ENCODE assay signal across 12 cellular contexts in genomic region chr4:139184129-139184528, GRCh38. TPM values are rescaled to one million over a fixed set of nuclear protein-coding genes. Genes with fewer than 3 reads are reported as not detected.
A peak's percentile ranks its signal among the peaks of the same experiment; 100 is the strongest.
DNase-seq lines count a peak whose midpoint lies in the region; ATAC-seq, FAIRE-seq and TF ChIP-seq lines count a peak whose summit lies in the region.
"Had no signal": no experiment of that assay in that cellular context is flagged by ENCODE, and none has a peak within 500 bp of the region (broad histone marks: within the 10 kb centered on the region; RNA-seq: fewer than 3 reads in every experiment).

No MANE protein-coding gene starts in this region.

- H3K4me1 ChIP-seq in endodermal cell (ENCODE audit: control insufficient read depth, insufficient read depth, low read length): no peaks in the 10 kb centered on the region

- FAIRE-seq in bronchial epithelial cell (lab: Jason Lieb, UNC): no peak

- no peaks in the 10 kb centered on the region for H3K9me3 Mint-ChIP-seq in activated CD8-positive, alpha-beta memory T cell treated with anti-CD3 and anti-CD28 coated beads, Interleukin-2, amount 10 ng/mL, durations not matched to agents 7 days and 5 days (ENCODE audit: low read depth)
- no peaks in the 10 kb centered on the region for H3K9me3 Mint-ChIP-seq in endodermal cell
- H3K9me3 Mint-ChIP-seq: CD4-positive, CD25-positive, alpha-beta regulatory T cell had no signal

- TF ChIP-seq CTCF in LNCAP (IDR thresholded peaks at IDR 0.05) (peak; percentile 17; the same call in 1 of the 2 replicates), bronchial epithelial cell (IDR thresholded peaks at IDR 0.05; ENCODE audit: insufficient read depth, low read length, severe bottlenecking) (no peak), endodermal cell (conservative IDR thresholded peaks at IDR 0.05) (no peak)

- H3K27ac ChIP-seq in endodermal cell (ENCODE audit: low read depth, low read length): no peak overlapping the region

- H3K4me3 ChIP-seq in bronchial epithelial cell (ENCODE audit: low read depth, low read length) (no peak overlapping the region), endodermal cell (ENCODE audit: low read length) (no peak overlapping the region)

- H3K36me3 ChIP-seq in bronchial epithelial cell (ENCODE audit: control insufficient read depth, insufficient read depth, low read length): no peaks in the 10 kb centered on the region
- no peaks in the 10 kb centered on the region for H3K36me3 ChIP-seq in endodermal cell (ENCODE audit: control insufficient read depth, insufficient read depth, low read length)

- CTCF ChIA-PET in activated CD8-positive, alpha-beta memory T cell treated with anti-CD3 and anti-CD28 coated beads, Interleukin-2, amount 10 ng/mL, durations not matched to agents 7 days and 5 days (lab: Charles Lee): interaction anchor here (0.9 kb wide), 1 partner anchor 47 kb away, joined by 3 read pairs; no protein-coding TSS in a partner anchor

- H3K36me3 Mint-ChIP-seq in activated CD8-positive, alpha-beta memory T cell treated with anti-CD3 and anti-CD28 coated beads, Interleukin-2, amount 10 ng/mL, durations not matched to agents 7 days and 5 days: no peaks in the 10 kb centered on the region
- H3K36me3 Mint-ChIP-seq in endodermal cell (ENCODE audit: low read depth): no peaks in the 10 kb centered on the region
- H3K36me3 Mint-ChIP-seq: CD4-positive, CD25-positive, alpha-beta regulatory T cell had no signal

- H3K4me3 Mint-ChIP-seq in activated CD8-positive, alpha-beta memory T cell treated with anti-CD3 and anti-CD28 coated beads, Interleukin-2, amount 10 ng/mL, durations not matched to agents 7 days and 5 days: no peak overlapping the region
- H3K4me3 Mint-ChIP-seq in endodermal cell: no peak overlapping the region
- H3K4me3 Mint-ChIP-seq: CD4-positive, CD25-positive, alpha-beta regulatory T cell had no signal

- H3K9me3 ChIP-seq in endodermal cell (ENCODE audit: control insufficient read depth, low read length): no peaks in the 10 kb centered on the region

- DNase-seq in activated CD8-positive, alpha-beta memory T cell treated with anti-CD3 and anti-CD28 coated beads, Interleukin-2, amount 10 ng/mL, durations not matched to agents 7 days and 5 days: no peak
- no peak for DNase-seq in activated CD8-positive, alpha-beta memory T cell treated with anti-CD3 and anti-CD28 coated beads, Interleukin-2, amount 50 U/mL, for 48 hours
- peak; percentile 54 for DNase-seq in bronchial epithelial cell (ENCODE audit: low read depth)
- DNase-seq in renal cortical epithelial cell (ENCODE audit: low read depth): peak; percentile 53
- no peak for DNase-seq in islet precursor cell
- no peak for DNase-seq in endodermal cell
- DNase-seq: H7, hippocampal formation, NCI-H446 treated with DMSO at 0.1 percent for 48 hours had no signal

- ATAC-seq in activated CD8-positive, alpha-beta memory T cell treated with anti-CD3 and anti-CD28 coated beads, Interleukin-2, amount 10 ng/mL, durations not matched to agents 7 days and 5 days: peak; percentile 53
- ATAC-seq in GM21526 (IDR thresholded peaks at IDR 0.05; ENCODE audit: low FRiP score, unreplicated experiment): no peak

- peaks cover 3% of the 10 kb centered on the region for H3K4me1 Mint-ChIP-seq in activated CD8-positive, alpha-beta memory T cell treated with anti-CD3 and anti-CD28 coated beads, Interleukin-2, amount 10 ng/mL, durations not matched to agents 7 days and 5 days
- peaks cover 6% of the 10 kb centered on the region for H3K4me1 Mint-ChIP-seq in endodermal cell
- H3K4me1 Mint-ChIP-seq: CD4-positive, CD25-positive, alpha-beta regulatory T cell had no signal

- H3K27ac Mint-ChIP-seq in activated CD8-positive, alpha-beta memory T cell treated with anti-CD3 and anti-CD28 coated beads, Interleukin-2, amount 10 ng/mL, durations not matched to agents 7 days and 5 days: no peak overlapping the region
- H3K27ac Mint-ChIP-seq in endodermal cell: no peak overlapping the region
- H3K27ac Mint-ChIP-seq: CD4-positive, CD25-positive, alpha-beta regulatory T cell had no signal

- H3K27me3 Mint-ChIP-seq in activated CD8-positive, alpha-beta memory T cell treated with anti-CD3 and anti-CD28 coated beads, Interleukin-2, amount 10 ng/mL, durations not matched to agents 7 days and 5 days: peaks cover 26% of the 10 kb centered on the region
- no peaks in the 10 kb centered on the region for H3K27me3 Mint-ChIP-seq in endodermal cell (ENCODE audit: insufficient read depth)

- H3K9ac ChIP-seq in endodermal cell (ENCODE audit: extremely low read depth, low read length, poor library complexity, severe bottlenecking): no peak overlapping the region

- H3K27me3 ChIP-seq in bronchial epithelial cell (ENCODE audit: control insufficient read depth, insufficient read depth, low read length): no peaks in the 10 kb centered on the region
- no peaks in the 10 kb centered on the region for H3K27me3 ChIP-seq in endodermal cell (ENCODE audit: control insufficient read depth, insufficient read depth, low read length, poor library complexity, severe bottlenecking)

RNA-seq across cellular contexts. Expression of gene ELF2, which starts 7.1 kb away (rescaled TPM):
- 10 to 100 TPM; 27.3 to 39.8 TPM for total RNA-seq in activated CD8-positive, alpha-beta memory T cell treated with anti-CD3 and anti-CD28 coated beads, Interleukin-2, amount 10 ng/mL, durations not matched to agents 7 days and 5 days
- total RNA-seq in bronchial epithelial cell (27.1 and 29.2 TPM in 2 replicates), renal cortical epithelial cell (38.4 and 48.0 TPM in 2 replicates), endodermal cell (10 to 100 TPM; 47.6 to 53.9 TPM)
- polyA plus RNA-seq in endodermal cell (2013, experiment 1 of 2): 30.9 TPM
- polyA plus RNA-seq in endodermal cell (2013, experiment 2 of 2): 31.2 TPM

Comparison
In these comparisons a context has a peak if more than half of its experiments do, and no peak if none do; other contexts are left out.
1. DNase-seq: peak in bronchial epithelial cell (single experiment) and renal cortical epithelial cell (single experiment); none in activated CD8-positive, alpha-beta memory T cell treated with anti-CD3 and anti-CD28 coated beads, Interleukin-2, amount 10 ng/mL, durations not matched to agents 7 days and 5 days (single experiment), activated CD8-positive, alpha-beta memory T cell treated with anti-CD3 and anti-CD28 coated beads, Interleukin-2, amount 50 U/mL, for 48 hours (single experiment), islet precursor cell (single experiment) and endodermal cell (single experiment).